In the genomic region with DNA sequence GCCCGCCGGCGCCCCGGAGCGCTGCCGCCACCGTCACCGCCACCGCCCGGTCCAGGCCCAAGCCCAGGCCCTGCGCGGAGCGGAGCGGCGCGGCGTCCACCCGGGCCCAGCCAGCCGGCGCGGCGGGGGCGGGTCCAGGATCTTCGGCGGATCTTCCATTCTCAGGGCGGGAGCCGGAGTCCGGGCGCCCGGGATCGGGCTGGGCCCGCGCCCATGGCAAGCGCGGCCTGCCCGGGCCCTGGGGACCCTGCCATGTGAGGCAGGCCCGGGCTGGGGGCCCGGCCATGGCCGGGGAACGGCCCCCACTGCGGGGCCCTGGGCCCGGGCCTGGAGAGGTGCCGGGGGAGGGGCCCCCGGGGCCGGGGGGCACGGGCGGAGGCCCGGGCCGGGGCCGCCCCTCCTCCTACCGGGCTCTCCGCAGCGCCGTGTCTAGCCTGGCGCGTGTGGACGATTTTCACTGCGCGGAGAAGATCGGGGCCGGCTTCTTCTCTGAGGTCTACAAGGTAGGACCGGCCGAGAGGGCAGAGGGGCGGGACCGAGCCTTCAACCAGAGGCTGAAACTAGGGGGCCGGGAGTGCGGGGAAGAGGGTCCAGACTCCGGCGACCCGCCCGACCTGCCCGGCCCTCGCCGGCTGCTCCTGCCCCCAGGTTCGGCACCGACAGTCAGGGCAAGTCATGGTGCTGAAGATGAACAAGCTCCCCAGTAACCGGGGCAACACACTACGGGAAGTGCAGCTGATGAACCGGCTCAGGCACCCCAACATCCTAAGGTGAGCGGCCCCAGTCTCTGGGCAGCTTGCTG, we compare ENCODE assay signal across 8 cellular contexts. TPM values are rescaled to one million over a fixed set of nuclear protein-coding genes. Genes with fewer than 3 reads are reported as not detected.
DNase-seq lines count a peak whose midpoint lies in the region; ATAC-seq and TF ChIP-seq lines count a peak whose summit lies in the region.

No MANE protein-coding gene starts in this region.

- H3K36me3 ChIP-seq in SK-N-SH (replicated peaks in 1 of 2; ENCODE audit: control insufficient read depth in 1 of 2, insufficient read depth in 2 of 2, low read length in 1 of 2) (peaks cover 7 to 23% of the 10 kb centered on the region in 2 experiments), OCI-LY7 (ENCODE audit: insufficient read depth, low read length) (peaks cover 40% of the 10 kb centered on the region), body of pancreas (replicated peaks in 1 of 2; ENCODE audit: insufficient read depth in 1 of 2, low read depth in 2 of 2) (peaks cover 0 to 2% of the 10 kb centered on the region in 2 donors)

- CTCF ChIA-PET in SK-N-SH (lab: Yijun Ruan, JAX): interaction anchor here (0.9 to 2.0 kb wide), 6 partner anchors 9 to 126 kb away, joined by 3 to 6 read pairs (median 4); partner anchors contain the start of genes CREB3 and TLN1
- CTCF ChIA-PET in OCI-LY7 (lab: Charles Lee; ENCODE audit: unreplicated experiment): interaction anchor here (1.0 to 1.9 kb wide), 2 partner anchors 42 to 53 kb away, joined by 3 to 6 read pairs; no protein-coding TSS in a partner anchor

- H4K20me1 ChIP-seq in SK-N-SH (ENCODE audit: insufficient read depth) (peaks cover 11% of the 10 kb centered on the region), OCI-LY7 (ENCODE audit: insufficient read depth, low read length) (no peaks in the 10 kb centered on the region)

- ATAC-seq in SK-N-SH treated with all-trans-retinoic acid at 6 μM for 48 hours (no peak), HG02759 (IDR thresholded peaks at IDR 0.05; ENCODE audit: unreplicated experiment) (peak; percentile 9), body of pancreas (peak; percentile 5)

- H3K9me3 ChIP-seq in SK-N-SH: no peaks in the 10 kb centered on the region
- H3K9me3 ChIP-seq in OCI-LY7 (ENCODE audit: low read length): no peaks in the 10 kb centered on the region
- no peaks in the 10 kb centered on the region for H3K9me3 ChIP-seq in body of pancreas

- intact Hi-C loops in OCI-LY7 (cut with micrococcal nuclease; ENCODE audit: unreplicated experiment): loop anchor here (2.0 to 10.0 kb wide), 2 partner anchors 53 to 531 kb away; partner anchors contain the start of genes CCDC107, FANCG, RMRP and VCP
- intact Hi-C loops in body of pancreas (cut with DNase I): no loop called here

- no peak for TF ChIP-seq RAD21 in SK-N-SH (IDR thresholded peaks at IDR 0.05; ENCODE audit: low read length)

- H3K27ac ChIP-seq in SK-N-SH (ENCODE audit: low read depth in 2 of 2, low read length in 1 of 2) (peak overlapping the region; percentile 18 to 69; a peak in 3 of 4 replicates), OCI-LY7 (ENCODE audit: low read depth, low read length, poor library complexity, severe bottlenecking) (peak overlapping the region; percentile 34), body of pancreas (peak overlapping the region; percentile 67 to 93 (median 84))

- H3K4me2 ChIP-seq in SK-N-SH (peak overlapping the region; percentile 86), OCI-LY7 (ENCODE audit: low read length) (peak overlapping the region; percentile 95)

- TF ChIP-seq EP300 in SK-N-SH (IDR thresholded peaks at IDR 0.05; ENCODE audit: borderline replicate concordance in 1 of 2, low read depth in 1 of 2, low read length in 1 of 2): no peak

- peak overlapping the region; percentile 75 for H3K9ac ChIP-seq in SK-N-SH

- H3K9me2 ChIP-seq in SK-N-SH (no peaks in the 10 kb centered on the region), OCI-LY7 (ENCODE audit: insufficient read depth, low read length) (no peaks in the 10 kb centered on the region)

- peak overlapping the region; percentile 71 to 79 for H3K4me3 ChIP-seq in SK-N-SH (ENCODE audit: low read depth in 2 of 2, low read length in 1 of 2)
- H3K4me3 ChIP-seq in OCI-LY7 (ENCODE audit: low read depth, low read length, poor library complexity, severe bottlenecking): peak overlapping the region; percentile 77
- peak overlapping the region; percentile 9 to 49 for H3K4me3 ChIP-seq in body of pancreas

- POLR2A ChIA-PET in SK-N-SH (lab: Yijun Ruan, JAX) (no interaction called here), OCI-LY7 (lab: Charles Lee) (interaction anchor here (0.9 to 2.1 kb wide), 4 partner anchors 15 to 53 kb away, joined by 3 to 8 read pairs (median 6); partner anchors contain the start of genes CCDC107 and RMRP)

- 0% methylated on average over 4 of the region's 80 CpGs for WGBS in SK-N-SH (ENCODE audit: low lambda C conversion rate)
- 1 to 6% methylated on average over 4 to 80 of the region's 80 CpGs for WGBS in body of pancreas, 2 donors

- H2AFZ ChIP-seq in SK-N-SH (ENCODE audit: low read depth) (peak overlapping the region; percentile 41; the same call in 1 of the 2 replicates), OCI-LY7 (ENCODE audit: low read length) (no peak overlapping the region)

- no TSS peak for BruUV-seq in OCI-LY7 (replicated peaks; lab: Mats Ljungman, UMichigan)

- peak; percentile 88 for DNase-seq in SK-N-SH
- DNase-seq in OCI-LY7 (ENCODE audit: low spot score): peak; percentile 46
- peak in 2 of 4 donors; percentile 25 to 45 for DNase-seq in body of pancreas
- DNase-seq in iris pigment epithelial cell (ENCODE audit: low read depth): peak; percentile 19
- peak; percentile 29 for DNase-seq in stimulated activated CD4-positive, alpha-beta T cell treated with anti-CD3 and anti-CD28 coated beads, Interleukin-4, amount 100 ng/mL, for 1 hour
- DNase-seq in NCI-H2196 (lab: John Stamatoyannopoulos, UW; ENCODE audit: unreplicated experiment): no peak

- no peak for TF ChIP-seq POLR2A in body of pancreas (IDR thresholded peaks at IDR 0.05)

- H3K27me3 ChIP-seq in SK-N-SH (ENCODE audit: insufficient read depth) (no peaks in the 10 kb centered on the region), body of pancreas (no peaks in the 10 kb centered on the region)

- peaks cover 22% of the 10 kb centered on the region for H3K79me2 ChIP-seq in SK-N-SH (ENCODE audit: insufficient read depth)
- H3K79me2 ChIP-seq in OCI-LY7 (ENCODE audit: insufficient read depth, low read depth, low read length): peaks cover 15% of the 10 kb centered on the region

- no peak for TF ChIP-seq CTCF in SK-N-SH (IDR thresholded peaks at IDR 0.05)
- TF ChIP-seq CTCF in OCI-LY7 (conservative IDR thresholded peaks at IDR 0.05; ENCODE audit: low read length): no peak
- no peak for TF ChIP-seq CTCF in body of pancreas (IDR thresholded peaks at IDR 0.05)

- peaks cover 20% of the 10 kb centered on the region for H3F3A ChIP-seq in SK-N-SH (replicated peaks; ENCODE audit: insufficient read depth)

- peaks cover 14 to 21% of the 10 kb centered on the region in 2 experiments; a peak in 1 of 4 replicates for H3K4me1 ChIP-seq in SK-N-SH (ENCODE audit: control insufficient read depth in 1 of 2, insufficient read depth in 2 of 2, low read depth in 1 of 2, low read length in 1 of 2)
- H3K4me1 ChIP-seq in OCI-LY7 (ENCODE audit: insufficient read depth, low read length, poor library complexity, severe bottlenecking): peaks cover 22% of the 10 kb centered on the region
- peaks cover 26% of the 10 kb centered on the region for H3K4me1 ChIP-seq in body of pancreas

TF ChIP-seq in SK-N-SH, 30 proteins besides CTCF, POLR2A, EP300 and RAD21 (continues in another document):
- no peak for TF ChIP-seq CHD2 (IDR thresholded peaks at IDR 0.05; ENCODE audit: low read length, partially characterized antibody)

TF ChIP-seq in SK-N-SH treated with all-trans-retinoic acid at 6 μM for 48 hours, 23 proteins besides CTCF, POLR2A, EP300 and RAD21 (continues in another document):
- TF ChIP-seq, protein P1, sequence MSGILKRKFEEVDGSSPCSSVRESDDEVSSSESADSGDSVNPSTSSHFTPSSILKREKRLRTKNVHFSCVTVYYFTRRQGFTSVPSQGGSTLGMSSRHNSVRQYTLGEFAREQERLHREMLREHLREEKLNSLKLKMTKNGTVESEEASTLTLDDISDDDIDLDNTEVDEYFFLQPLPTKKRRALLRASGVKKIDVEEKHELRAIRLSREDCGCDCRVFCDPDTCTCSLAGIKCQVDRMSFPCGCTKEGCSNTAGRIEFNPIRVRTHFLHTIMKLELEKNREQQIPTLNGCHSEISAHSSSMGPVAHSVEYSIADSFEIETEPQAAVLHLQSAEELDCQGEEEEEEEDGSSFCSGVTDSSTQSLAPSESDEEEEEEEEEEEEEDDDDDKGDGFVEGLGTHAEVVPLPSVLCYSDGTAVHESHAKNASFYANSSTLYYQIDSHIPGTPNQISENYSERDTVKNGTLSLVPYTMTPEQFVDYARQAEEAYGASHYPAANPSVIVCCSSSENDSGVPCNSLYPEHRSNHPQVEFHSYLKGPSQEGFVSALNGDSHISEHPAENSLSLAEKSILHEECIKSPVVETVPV (CRISPR knock-in tag; IDR thresholded peaks at IDR 0.05): no peak
- no peak for TF ChIP-seq ZFP3 (CRISPR knock-in tag; IDR thresholded peaks at IDR 0.05)
- no peak for TF ChIP-seq TCF4 (CRISPR knock-in tag; IDR thresholded peaks at IDR 0.05; ENCODE audit: borderline replicate concordance)

RNA-seq across cellular contexts. Expression of gene TESK1, which starts 0.5 kb away (rescaled TPM):
- polyA plus RNA-seq in SK-N-SH (2012; rRNA removed): 26.0 TPM in 2 replicates
- polyA plus RNA-seq in SK-N-SH (2012; cell fraction: cytosol; rRNA removed): 8.6 and 13.0 TPM in 2 replicates
- polyA plus RNA-seq in SK-N-SH (2012; cell fraction: nucleus; rRNA removed): 154 and 162 TPM in 2 replicates
- 15.0 and 18.3 TPM in 2 replicates for total RNA-seq in OCI-LY7 (2014; rRNA removed; shearing (Covaris generic))
- total RNA-seq in OCI-LY7 (2022) (36.9 and 42.2 TPM in 2 replicates), body of pancreas (10 to 100 TPM; 13.0 to 20.1 TPM)

RNA-seq across cellular contexts. Expression of gene CD72, which starts 12.7 kb away (rescaled TPM):
- polyA plus RNA-seq in SK-N-SH (2012; rRNA removed): 2.5 and 2.7 TPM in 2 replicates
- polyA plus RNA-seq in SK-N-SH (2012; cell fraction: cytosol; rRNA removed): 0.87 and 1.1 TPM in 2 replicates
- polyA plus RNA-seq in SK-N-SH (2012; cell fraction: nucleus; rRNA removed): 15.4 and 17.6 TPM in 2 replicates
- total RNA-seq in OCI-LY7 (2014; rRNA removed; shearing (Covaris generic)): 91.4 and 107 TPM in 2 replicates
- total RNA-seq in OCI-LY7 (2022) (63.0 and 67.6 TPM in 2 replicates), body of pancreas (1 to 10 TPM; 3.3 to 3.9 TPM)

RNA-seq across cellular contexts. Expression of gene SIT1, which starts 45.2 kb away (rescaled TPM):
- not detected in 2 replicates for polyA plus RNA-seq in SK-N-SH (2012; rRNA removed)
- not detected in 2 replicates for polyA plus RNA-seq in SK-N-SH (2012; cell fraction: cytosol; rRNA removed)
- polyA plus RNA-seq in SK-N-SH (2012; cell fraction: nucleus; rRNA removed): not detected in 2 replicates
- 176 and 210 TPM in 2 replicates for total RNA-seq in OCI-LY7 (2014; rRNA removed; shearing (Covaris generic))
- total RNA-seq in OCI-LY7 (2022): 93.0 and 121 TPM in 2 replicates
- under 1 TPM in 1 of 2 donors, not detected in 1; 0.26 TPM for total RNA-seq in body of pancreas

RNA-seq across cellular contexts. Expression of gene RMRP, which starts 52.3 kb away (rescaled TPM):
- polyA plus RNA-seq in SK-N-SH (2012; rRNA removed): 64.9 and 157 TPM in 2 replicates
- not detected in 2 replicates for polyA plus RNA-seq in SK-N-SH (2012; cell fraction: cytosol; rRNA removed)
- 125 TPM in 1 of 2 replicates, not detected in the other for polyA plus RNA-seq in SK-N-SH (2012; cell fraction: nucleus; rRNA removed)
- total RNA-seq in OCI-LY7 (2014; rRNA removed; shearing (Covaris generic)): 21,739 and 26,575 TPM in 2 replicates
- total RNA-seq in OCI-LY7 (2022) (4,033 and 12,624 TPM in 2 replicates), body of pancreas (1,000 to 10,000 TPM in 1 of 2 donors, 100 to 1,000 TPM in 1; 887 to 2,577 TPM)

RNA-seq across cellular contexts. Expression of gene CCDC107, which starts 52.6 kb away (rescaled TPM):
- polyA plus RNA-seq in SK-N-SH (2012; rRNA removed): 20.9 and 22.0 TPM in 2 replicates
- polyA plus RNA-seq in SK-N-SH (2012; cell fraction: cytosol; rRNA removed): 18.4 and 19.9 TPM in 2 replicates
- 23.6 and 25.8 TPM in 2 replicates for polyA plus RNA-seq in SK-N-SH (2012; cell fraction: nucleus; rRNA removed)
- 16.5 and 20.3 TPM in 2 replicates for total RNA-seq in OCI-LY7 (2014; rRNA removed; shearing (Covaris generic))
- total RNA-seq in OCI-LY7 (2022) (10.0 and 11.4 TPM in 2 replicates), body of pancreas (10 to 100 TPM; 15.8 to 42.2 TPM)

Comparison
In these comparisons a context has a peak if more than half of its experiments do, and no peak if none do; other contexts are left out.
1. RNA of gene CD72, which starts 12.7 kb away (total RNA-seq): 63.0 to 107 TPM in OCI-LY7; 3.3 to 3.9 TPM in body of pancreas; every median in the first group is over 10 times any median in the second.
2. RNA of gene SIT1, which starts 45.2 kb away (total RNA-seq): 93.0 to 210 TPM in OCI-LY7; 0.26 TPM in body of pancreas; every median in the first group is over 10 times any median in the second.
3. Peak in every context shown above with its lines, with median percentiles within 50 percentile points of each other: H3K27ac ChIP-seq and H3K4me3 ChIP-seq.